15 cellular contexts compared by ENCODE assay signal in the genomic region with DNA sequence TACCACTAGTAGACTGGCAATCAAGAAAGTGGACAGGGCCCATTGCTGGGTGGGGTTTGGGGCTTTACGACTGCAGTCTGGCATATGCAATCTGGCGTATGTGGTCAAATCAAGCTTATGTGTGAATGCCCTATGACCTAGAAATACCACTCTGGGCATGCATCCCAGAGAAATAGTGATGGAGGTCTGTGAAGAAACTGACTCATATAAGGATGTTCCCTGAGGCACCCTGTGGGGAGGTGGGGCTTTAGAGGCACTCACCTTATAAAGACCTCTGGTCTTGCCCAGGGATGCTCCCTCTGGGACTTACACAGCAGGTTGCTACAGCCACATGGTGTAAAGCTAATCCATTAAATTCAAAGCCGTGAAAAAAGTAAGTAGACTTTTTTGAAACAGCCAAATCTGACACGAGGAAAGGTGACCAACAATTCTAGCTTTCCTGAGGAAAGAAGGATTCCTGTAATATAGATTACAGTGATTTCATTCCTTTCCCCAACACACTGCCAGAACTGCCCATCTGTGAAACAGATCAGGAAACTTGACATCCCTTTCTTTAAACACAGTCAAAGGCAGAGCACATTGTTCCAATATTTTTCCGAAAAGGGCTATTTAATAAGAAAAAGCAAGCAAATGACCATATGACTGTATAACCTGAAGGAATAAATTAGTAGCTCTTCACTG. TPM values are rescaled to one million over a fixed set of nuclear protein-coding genes. Genes with fewer than 3 reads are reported as not detected.
A peak's percentile ranks its signal among the peaks of the same experiment; 100 is the strongest.
DNase-seq lines count a peak whose midpoint lies in the region; ATAC-seq and TF ChIP-seq lines count a peak whose summit lies in the region.
"Had no signal": no experiment of that assay in that cellular context is flagged by ENCODE, and none has a peak within 500 bp of the region (broad histone marks: within the 10 kb centered on the region; RNA-seq: fewer than 3 reads in every experiment).

No MANE protein-coding gene starts in this region.

- H3K27ac ChIP-seq in testis: no peak overlapping the region
- H3K27ac ChIP-seq: neural progenitor cell, suprapubic skin had no signal

- H3K4me1 Mint-ChIP-seq in Calu3 (ENCODE audit: low read depth, unreplicated experiment): peaks cover 86% of the 10 kb centered on the region
- peaks cover 34 to 54% (median 44%) of the 10 kb centered on the region in 3 donors for H3K4me1 Mint-ChIP-seq in T-cell

- H3K9me3 ChIP-seq in testis: no peaks in the 10 kb centered on the region
- H3K9me3 ChIP-seq: suprapubic skin had no signal

- peak overlapping the region; percentile 46 for H3K27ac Mint-ChIP-seq in Calu3 (ENCODE audit: unreplicated experiment)
- no peak overlapping the region for H3K27ac Mint-ChIP-seq in T-cell
- H3K27ac Mint-ChIP-seq: neural progenitor cell had no signal

- no peaks in the 10 kb centered on the region for H3K4me1 ChIP-seq in testis
- H3K4me1 ChIP-seq: neural progenitor cell had no signal

- DNase-seq in Calu3: peak; percentile 80
- DNase-seq in NCI-H226: peak; percentile 98
- DNase-seq in dedifferentiated amniotic fluid mesenchymal stem cell (ENCODE audit: extremely low spot score): peak; percentile 80
- DNase-seq in non-pigmented ciliary epithelial cell (ENCODE audit: low read depth): peak; percentile 92
- no peak for DNase-seq in mesenteric fat pad (ENCODE audit: low spot score)
- DNase-seq in NCI-H2171 (lab: John Stamatoyannopoulos, UW): no peak
- DNase-seq in T-cell: no peak
- no peak for DNase-seq in testis
- DNase-seq: activated T-cell treated with anti-CD3 and anti-CD28 coated beads, Interleukin-2, amount 50 U/mL, for 4 hours; COR-L47; MV-4-11; stimulated activated CD4-positive, alpha-beta T cell treated with anti-CD3 and anti-CD28 coated beads, Interleukin-4, amount 100 ng/mL, for 1 hour had no signal

- WGBS in testis, 2 donors: 91 to 93% methylated on average over 5 of the region's 5 CpGs

- no peaks in the 10 kb centered on the region for H3K27me3 ChIP-seq in testis
- H3K27me3 ChIP-seq: neural progenitor cell, suprapubic skin had no signal

- H3K4me3 ChIP-seq in testis: no peak overlapping the region
- H3K4me3 ChIP-seq: neural progenitor cell, suprapubic skin had no signal

- H3K4me3 Mint-ChIP-seq in Calu3 (ENCODE audit: low read depth, unreplicated experiment) (no peak overlapping the region), T-cell (no peak overlapping the region)
- H3K4me3 Mint-ChIP-seq: activated T-cell treated with anti-CD3 and anti-CD28 coated beads, Interleukin-2, amount 50 U/mL, for 4 hours; dendritic cell treated with granulocyte-macrophage colony-stimulating factor and Interleukin-4, amounts not matched to agents 40 ng/mL and 50 ng/mL, for 4 days; neural progenitor cell had no signal

- intact Hi-C loops in Calu3 (cut with micrococcal nuclease; ENCODE audit: unreplicated experiment): no loop called here
- intact Hi-C loops in testis (cut with DNase I; ENCODE audit: low total_unique reads): no loop called here

- H3K36me3 Mint-ChIP-seq in Calu3 (ENCODE audit: insufficient read depth, unreplicated experiment) (peaks cover 89% of the 10 kb centered on the region), T-cell (peaks cover 19% of the 10 kb centered on the region)

- ATAC-seq in T-cell (replicated peaks in 1 of 4): no peak
- ATAC-seq: activated T-cell treated with anti-CD3 and anti-CD28 coated beads, Interleukin-2, amount 50 U/mL, for 4 hours had no signal

- POLR2A ChIA-PET in T-cell (lab: Charles Lee): no interaction called here

- TF ChIP-seq CTCF in Calu3 (IDR thresholded peaks at IDR 0.05; ENCODE audit: unreplicated experiment) (no peak), testis (IDR thresholded peaks at IDR 0.05) (no peak)

- H3K9me3 Mint-ChIP-seq in Calu3 (ENCODE audit: low read depth, unreplicated experiment) (no peaks in the 10 kb centered on the region), T-cell (no peaks in the 10 kb centered on the region)
- H3K9me3 Mint-ChIP-seq: activated T-cell treated with anti-CD3 and anti-CD28 coated beads, Interleukin-2, amount 50 U/mL, for 4 hours; dendritic cell treated with granulocyte-macrophage colony-stimulating factor and Interleukin-4, amounts not matched to agents 40 ng/mL and 50 ng/mL, for 4 days; neural progenitor cell had no signal

- H3K27me3 Mint-ChIP-seq in Calu3 (ENCODE audit: unreplicated experiment) (no peaks in the 10 kb centered on the region), T-cell (no peaks in the 10 kb centered on the region)
- H3K27me3 Mint-ChIP-seq: dendritic cell treated with granulocyte-macrophage colony-stimulating factor and Interleukin-4, amounts not matched to agents 40 ng/mL and 50 ng/mL, for 4 days had no signal

- BruUV-seq in Calu3 (replicated peaks; lab: Mats Ljungman, UMichigan): TSS peak; percentile 57

- H3K36me3 ChIP-seq in testis (ENCODE audit: low read depth, missing control alignments): no peaks in the 10 kb centered on the region
- H3K36me3 ChIP-seq: neural progenitor cell, suprapubic skin had no signal

- CTCF ChIA-PET in Calu3 (lab: Charles Lee) (interaction anchor here (0.7 to 2.0 kb wide), 7 partner anchors 8 to 76 kb away, joined by 4 to 9 read pairs (median 6); no protein-coding TSS in a partner anchor), T-cell (lab: Charles Lee) (interaction anchor here (0.5 to 1.3 kb wide), 3 partner anchors 9 to 75 kb away, joined by 3 to 4 read pairs (median 3); no protein-coding TSS in a partner anchor)

- TF ChIP-seq POLR2A in testis (IDR thresholded peaks at IDR 0.05): no peak

RNA-seq across cellular contexts. Expression of a gene that starts 13.6 kb away (rescaled TPM):
- total RNA-seq in Calu3 (2022) (1,088 and 1,195 TPM in 2 replicates), mesenteric fat pad (578 TPM), T-cell (not detected), testis (under 1 TPM; 0.24 to 0.31 TPM)
- 9.7 TPM for polyA plus RNA-seq in testis (ENCODE audit: insufficient read depth, low read depth, low replicate concordance)
- total RNA-seq: activated T-cell treated with anti-CD3 and anti-CD28 coated beads, Interleukin-2, amount 50 U/mL, for 4 hours had no signal

RNA-seq across cellular contexts. Expression of a gene that starts 46.2 kb away (rescaled TPM):
- total RNA-seq in Calu3 (2022): 42.8 and 43.4 TPM in 2 replicates
- total RNA-seq in mesenteric fat pad: 30.3 TPM
- 1 to 10 TPM; 2.5 to 6.7 (median 3.9) TPM for total RNA-seq in T-cell
- total RNA-seq in testis: 1 to 10 TPM; 3.3 to 9.1 TPM
- 15.1 TPM for polyA plus RNA-seq in testis (ENCODE audit: insufficient read depth, low read depth, low replicate concordance)

Comparison
In these comparisons a context has a peak if more than half of its experiments do, and no peak if none do; other contexts are left out.
1. DNase-seq: peak in Calu3 (single experiment), NCI-H226 (single experiment), dedifferentiated amniotic fluid mesenchymal stem cell (single experiment) and non-pigmented ciliary epithelial cell (single experiment); none in mesenteric fat pad (single experiment), NCI-H2171 (single experiment), T-cell (0 of 34) and testis (single experiment).
2. RNA of a gene that starts 13.6 kb away (total RNA-seq): 1,088 to 1,195 TPM in Calu3 and 578 TPM in mesenteric fat pad (single experiment); 0.24 to 0.31 TPM in testis and not detected in T-cell; every median in the first group is over 100 times any median in the second.